In the genomic region with DNA sequence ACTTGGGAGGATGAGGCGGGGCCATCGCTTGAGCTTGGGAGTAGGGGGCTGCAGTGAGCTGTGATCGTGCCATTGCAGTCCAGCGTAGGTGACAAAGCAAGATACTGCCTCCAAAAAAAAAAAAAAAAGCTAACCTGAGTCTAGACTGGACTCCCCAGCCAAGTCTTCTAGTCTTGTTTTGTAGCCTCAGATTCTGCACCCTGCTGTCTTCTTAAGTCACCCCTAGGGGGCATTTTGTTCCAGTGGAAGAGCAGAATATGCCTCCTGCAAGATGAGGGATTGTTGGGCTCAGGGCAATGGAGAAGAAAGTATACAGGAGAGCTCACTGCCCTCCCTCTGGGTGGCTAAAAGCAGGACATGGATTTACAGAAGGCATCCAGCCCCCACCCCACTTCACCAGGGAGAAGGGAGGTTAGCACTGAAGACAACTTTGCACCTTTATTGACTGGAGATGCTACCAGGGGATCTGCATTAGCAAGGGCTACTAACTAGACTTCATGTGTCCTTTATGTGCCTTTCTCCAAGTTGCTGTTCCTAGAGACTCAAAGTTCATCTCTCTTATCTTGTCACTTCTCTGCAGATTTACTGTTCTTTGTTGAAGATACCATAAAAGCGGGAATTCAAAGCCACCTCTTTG, we compare ENCODE assay signal across 8 cellular contexts. TPM values are rescaled to one million over a fixed set of nuclear protein-coding genes. Genes with fewer than 3 reads are reported as not detected.
DNase-seq lines count a peak whose midpoint lies in the region; ATAC-seq, FAIRE-seq and TF ChIP-seq lines count a peak whose summit lies in the region.

No MANE protein-coding gene starts in this region.

- no peak for TF ChIP-seq POLR2A in K562 (conservative IDR thresholded peaks at IDR 0.05)

- H3K9me3 ChIP-seq in K562 (replicated peaks; ENCODE audit: control insufficient read depth, insufficient read depth, low read depth, low read length) (no peaks in the 10 kb centered on the region), lung (ENCODE audit: control insufficient read depth in 2 of 2, insufficient read depth in 1 of 2, low read length in 1 of 2) (peaks cover 0 to 2% of the 10 kb centered on the region in 2 donors)

- 59% methylated on average over 5 of the region's 5 CpGs for whole genome bisulfite sequencing in K562 (ENCODE audit: insufficient coverage, low coverage, missing lambda C conversion rate)
- WGBS in lung, 2 donors, result 52 to 57% methylated on average over 5 of the region's 5 CpGs

- TF ChIP-seq RAD21 in K562 (CRISPR knock-in tag; conservative IDR thresholded peaks at IDR 0.05 in 1 of 2, IDR thresholded peaks at IDR 0.05 in 1 of 2), result peak; percentile 66 to 80

- H3K36me3 ChIP-seq in K562 (ENCODE audit: control insufficient read depth, insufficient read depth, low read length), result no peaks in the 10 kb centered on the region
- no peaks in the 10 kb centered on the region for H3K36me3 ChIP-seq in lung (ENCODE audit: control insufficient read depth in 2 of 2, insufficient read depth in 2 of 2, low read length in 2 of 2)

- peaks cover 19 to 23% of the 10 kb centered on the region in 2 experiments for H3K4me1 ChIP-seq in K562 (replicated peaks in 1 of 2; ENCODE audit: control insufficient read depth in 2 of 2, insufficient read depth in 2 of 2, low read length in 2 of 2)
- no peaks in the 10 kb centered on the region for H3K4me1 ChIP-seq in lung (ENCODE audit: control insufficient read depth in 2 of 2, insufficient read depth in 2 of 2, low read length in 2 of 2)

- CTCF ChIA-PET in K562 (lab: Yijun Ruan, JAX; ENCODE audit: low intra/inter-chr PET ratio), result interaction anchor here (0.6 to 1.6 kb wide), 3 partner anchors 14 to 204 kb away, joined by 4 to 10 read pairs (median 4); a partner anchor contains a TSS

- no TSS peak for BruUV-seq in K562 (replicated peaks; lab: Mats Ljungman, UMichigan)

- no peak for TF ChIP-seq EP300 in K562 (IDR thresholded peaks at IDR 0.05; ENCODE audit: low read length)

- TF ChIP-seq CTCF in K562 (IDR thresholded peaks at IDR 0.05 in 2 of 3, conservative IDR thresholded peaks at IDR 0.05 in 1 of 3; ENCODE audit: insufficient read depth in 2 of 3, low read depth in 1 of 3, low read length in 3 of 3) (peak; percentile 82 to 89 (median 84)), lung (IDR thresholded peaks at IDR 0.05; ENCODE audit: control extremely low read depth, extremely low read depth) (peak; percentile 11)

- H3K4me3 ChIP-seq in K562, result no peak overlapping the region
- H3K4me3 ChIP-seq in lung, result no peak overlapping the region

- peak; percentile 75 for ATAC-seq in GM21381 (IDR thresholded peaks at IDR 0.05; ENCODE audit: unreplicated experiment)
- peak; percentile 93 for ATAC-seq in K562
- ATAC-seq in lung (ENCODE audit: insufficient read depth, low FRiP score), result no peak
- ATAC-seq in GM21360 (IDR thresholded peaks at IDR 0.05; ENCODE audit: unreplicated experiment), result no peak
- no peak for ATAC-seq in GM21737 (IDR thresholded peaks at IDR 0.05; ENCODE audit: unreplicated experiment)
- ATAC-seq in HG02759 (IDR thresholded peaks at IDR 0.05; ENCODE audit: unreplicated experiment), result no peak

- POLR2A ChIA-PET in K562 (lab: Yijun Ruan, JAX), result interaction anchor here (0.6 to 2.3 kb wide), 7 partner anchors 8 to 39 kb away, joined by 3 to 12 read pairs (median 8); a partner anchor contains a TSS

- FAIRE-seq in K562 (lab: Jason Lieb, UNC), result peak; percentile 71

- H3K27me3 ChIP-seq in K562 (ENCODE audit: control insufficient read depth in 2 of 2, insufficient read depth in 2 of 2, low read length in 2 of 2) (peaks cover 0 to 11% of the 10 kb centered on the region in 2 experiments; a peak in 3 of 5 replicates), lung (ENCODE audit: control insufficient read depth, insufficient read depth) (no peaks in the 10 kb centered on the region)

- no peak overlapping the region for H3K27ac ChIP-seq in K562 (ENCODE audit: extremely low read depth, low read depth, low read length)
- no peak overlapping the region for H3K27ac ChIP-seq in lung (ENCODE audit: low read depth in 1 of 2, low read length in 1 of 2)

- no peak overlapping the region for H3K9ac ChIP-seq in K562 (ENCODE audit: insufficient read depth in 1 of 2, low read depth in 2 of 2, low read length in 2 of 2)

- no peaks in the 10 kb centered on the region for H4K20me1 ChIP-seq in K562 (replicated peaks; ENCODE audit: control insufficient read depth, insufficient read depth, low read length)

- no peaks in the 10 kb centered on the region for H3K79me2 ChIP-seq in K562 (ENCODE audit: control insufficient read depth, insufficient read depth, low read length)

- intact Hi-C loops in K562 (cut with micrococcal nuclease), result loop anchor here (1.0 kb wide), 1 partner anchor 41 kb away; no protein-coding TSS in a partner anchor

- DNase-seq in D341Med (ENCODE audit: low spot score) (peak; percentile 72), NCI-H526 treated with DMSO at 0.1 percent for 48 hours (lab: John Stamatoyannopoulos, UW) (peak; percentile 8), K562 (ENCODE audit: extremely low read depth in 1 of 4, low spot score in 3 of 4) (peak; percentile 65 to 79 (median 70)), lung (ENCODE audit: low spot score) (no peak)

- no peaks in the 10 kb centered on the region for H3K9me1 ChIP-seq in K562 (ENCODE audit: control insufficient read depth, insufficient read depth, low read length)

- in situ Hi-C loops in K562 (cut with MboI), result no loop called here

- peak overlapping the region; percentile 56; the same call in 1 of the 2 replicates for H2AFZ ChIP-seq in K562 (ENCODE audit: low read depth, low read length)

- H3K4me2 ChIP-seq in K562 (ENCODE audit: insufficient read depth, low read length), result no peak overlapping the region; the same call in 1 of the 2 replicates

TF ChIP-seq in K562, 482 proteins besides CTCF, POLR2A, EP300 and RAD21 (continues in another document):
- TF ChIP-seq RB1 (IDR thresholded peaks at IDR 0.05; ENCODE audit: low read depth) (peak; percentile 63), CXXC5 (CRISPR knock-in tag; IDR thresholded peaks at IDR 0.05) (0 out of 2 replicates have a peak, but pooled peaks have one; percentile 17), ZNF431 (CRISPR knock-in tag; IDR thresholded peaks at IDR 0.05) (0 out of 2 replicates have a peak, but pooled peaks have one; percentile 12), CTBP1 (IDR thresholded peaks at IDR 0.05; ENCODE audit: borderline replicate concordance) (peak; percentile 33; the same call in 1 of the 2 replicates), RBM14 (IDR thresholded peaks at IDR 0.05; ENCODE audit: borderline replicate concordance, insufficient read depth, low read depth, low read length) (no peak), MYC (IDR thresholded peaks at IDR 0.05; ENCODE audit: low read depth, low read length) (0 out of 2 replicates have a peak, but pooled peaks have one; percentile 11), MYC (CRISPR knock-in tag; IDR thresholded peaks at IDR 0.05; ENCODE audit: borderline replicate concordance, low read depth) (no peak)

RNA-seq across cellular contexts. Expression of a gene that starts 15.3 kb away (rescaled TPM):
- 15.0 and 31.2 TPM in 2 replicates for total RNA-seq in K562 (2011; cell fraction: chromatin; rRNA removed; ENCODE audit: low replicate concordance)
- 24.3 and 25.7 TPM in 2 replicates for total RNA-seq in K562 (2011; cell fraction: nucleolus; rRNA removed)
- 24.3 and 28.9 TPM in 2 replicates for total RNA-seq in K562 (2011; cell fraction: nucleoplasm; rRNA removed)
- total RNA-seq in K562 (2014; rRNA removed) (44.1 and 53.7 TPM in 2 replicates), K562 (2014; rRNA removed; fragmentation: Illumina TruSeq; extraction: Trizol) (32.0 and 40.3 TPM in 2 replicates), K562 (2015; rRNA removed; fragmentation: Illumina TruSeq; extraction: Trizol) (36.8 and 38.1 TPM in 2 replicates), K562 (2021) (114 and 119 TPM in 2 replicates), lung (100 to 1,000 TPM in 1 of 2 donors, 10 to 100 TPM in 1; 40.7 to 130 TPM)
- polyA plus RNA-seq in K562 (2011; rRNA removed) (45.6 and 52.7 TPM in 2 replicates), K562 (2014; fragmentation: Illumina TruSeq; extraction: Trizol) (53.9 and 60.8 TPM in 2 replicates), K562 (2014; fragmentation: Nextera tagmentation; extraction: Ambion mirVana) (1 to 10 TPM; 2.3 to 3.2 TPM), K562 (2014; rRNA removed) (41.9 and 42.2 TPM in 2 replicates), lung (10 to 100 TPM; 27.5 to 33.7 TPM)
- 69.5 and 81.8 TPM in 2 replicates for polyA plus RNA-seq in K562 (2011; cell fraction: cytosol; rRNA removed)
- polyA plus RNA-seq in K562 (2011; cell fraction: nucleus; rRNA removed), result 23.0 and 28.0 TPM in 2 replicates
- 80.6 and 187 TPM in 2 replicates for polyA plus RNA-seq in K562 (2012)
- 42.6 and 50.7 TPM in 2 replicates for polyA minus RNA-seq in K562 (2011; rRNA and poly(A)+ RNA removed)
- polyA minus RNA-seq in K562 (2011; cell fraction: cytosol; rRNA and poly(A)+ RNA removed), result 44.9 and 65.3 TPM in 2 replicates
- 7.5 and 16.1 TPM in 2 replicates for polyA minus RNA-seq in K562 (2011; cell fraction: nucleus; rRNA and poly(A)+ RNA removed)

RNA-seq across cellular contexts. Expression of a gene that starts 55.2 kb away (rescaled TPM):
- not detected in 2 replicates for total RNA-seq in K562 (2011; cell fraction: chromatin; rRNA removed; ENCODE audit: low replicate concordance)
- total RNA-seq in K562 (2011; cell fraction: nucleolus; rRNA removed), result 0.26 TPM in 1 of 2 replicates, not detected in the other
- total RNA-seq in K562 (2011; cell fraction: nucleoplasm; rRNA removed), result not detected in 2 replicates
- total RNA-seq in K562 (2014; rRNA removed) (not detected in 2 replicates), K562 (2014; rRNA removed; fragmentation: Illumina TruSeq; extraction: Trizol) (not detected in 2 replicates), K562 (2015; rRNA removed; fragmentation: Illumina TruSeq; extraction: Trizol) (not detected in 2 replicates), K562 (2021) (not detected in 2 replicates), lung (1 to 10 TPM; 2.2 to 3.3 TPM)
- polyA plus RNA-seq in K562 (2011; rRNA removed) (not detected in 2 replicates), K562 (2014; fragmentation: Illumina TruSeq; extraction: Trizol) (not detected in 2 replicates), K562 (2014; fragmentation: Nextera tagmentation; extraction: Ambion mirVana) (not detected), K562 (2014; rRNA removed) (not detected in 2 replicates), lung (1 to 10 TPM; 1.0 to 1.5 TPM)
- not detected in 2 replicates for polyA plus RNA-seq in K562 (2011; cell fraction: cytosol; rRNA removed)
- 0.07 TPM in 1 of 2 replicates, not detected in the other for polyA plus RNA-seq in K562 (2011; cell fraction: nucleus; rRNA removed)
- 0.35 and 0.83 TPM in 2 replicates for polyA plus RNA-seq in K562 (2012)
- polyA minus RNA-seq in K562 (2011; rRNA and poly(A)+ RNA removed), result not detected in 2 replicates
- not detected in 2 replicates for polyA minus RNA-seq in K562 (2011; cell fraction: cytosol; rRNA and poly(A)+ RNA removed)
- not detected in 2 replicates for polyA minus RNA-seq in K562 (2011; cell fraction: nucleus; rRNA and poly(A)+ RNA removed)

Comparison
In these comparisons a context has a peak if more than half of its experiments do, and no peak if none do; other contexts are left out.
1. ATAC-seq: peak in GM21381 (single experiment) and K562 (single experiment); none in lung (single experiment), GM21360 (single experiment), GM21737 (single experiment) and HG02759 (single experiment).